Comparison of ENCODE assay signal across 12 cellular contexts in genomic region chr5:176548967-176549444, GRCh38. TPM values are rescaled to one million over a fixed set of nuclear protein-coding genes. Genes with fewer than 3 reads are reported as not detected.
DNase-seq lines count a peak whose midpoint lies in the region; ATAC-seq and TF ChIP-seq lines count a peak whose summit lies in the region.
"Had no signal": no experiment of that assay in that cellular context is flagged by ENCODE, and none has a peak within 500 bp of the region (broad histone marks: within the 10 kb centered on the region; RNA-seq: fewer than 3 reads in every experiment).

TSS of gene CDHR2 (plus strand) at chr5:176549342. CDS start at chr5:176565353, 16,011 bp downstream.

- peaks cover 11 to 23% of the 10 kb centered on the region in 2 donors for H3K4me1 Mint-ChIP-seq in natural killer cell treated with Interleukin-12 subunit alpha and Interleukin-12 subunit beta and Interleukin-15 and Interleukin-18, amount 100 ng/mL, for 72 hours (ENCODE audit: low read depth in 2 of 2)
- peaks cover 10 to 15% of the 10 kb centered on the region in 2 donors for H3K4me1 Mint-ChIP-seq in natural killer cell
- H3K4me1 Mint-ChIP-seq in WTC11 = peaks cover 27% of the 10 kb centered on the region
- H3K4me1 Mint-ChIP-seq in memory B cell = peaks cover 21% of the 10 kb centered on the region
- peaks cover 33% of the 10 kb centered on the region for H3K4me1 Mint-ChIP-seq in nephron progenitor cell

- no peak for ATAC-seq in natural killer cell treated with Interleukin-12 subunit alpha and Interleukin-12 subunit beta and Interleukin-15 and Interleukin-18, amount 100 ng/mL, for 72 hours
- ATAC-seq in natural killer cell = no peak
- peak; percentile 11; the same call in 1 of the 2 replicates for ATAC-seq in WTC11
- ATAC-seq in memory B cell (ENCODE audit: low read depth) = no peak
- no peak for ATAC-seq in GM18502 (IDR thresholded peaks at IDR 0.05; ENCODE audit: poor library complexity, unreplicated experiment)
- no peak for ATAC-seq in left ventricle myocardium superior
- ATAC-seq: esophagus mucosa, lower lobe of right lung had no signal

- peak; percentile 39 for DNase-seq in natural killer cell treated with Interleukin-12 subunit alpha and Interleukin-12 subunit beta and Interleukin-15 and Interleukin-18, amount 100 ng/mL, for 72 hours (ENCODE audit: low spot score)
- DNase-seq in natural killer cell = no peak
- no peak for DNase-seq in WTC11 (ENCODE audit: low spot score)
- DNase-seq in memory B cell (ENCODE audit: low spot score in 2 of 2) = no peak
- no peak for DNase-seq in nephron progenitor cell
- no peak for DNase-seq in NCI-H345 treated with DMSO at 0.1 percent for 48 hours (lab: John Stamatoyannopoulos, UW; ENCODE audit: unreplicated experiment)
- no peak for DNase-seq in left ventricle myocardium superior
- DNase-seq: lower lobe of right lung, ovary had no signal

- peak within 1 kb of the TSS; percentile 49 for H3K4me3 Mint-ChIP-seq in natural killer cell treated with Interleukin-12 subunit alpha and Interleukin-12 subunit beta and Interleukin-15 and Interleukin-18, amount 100 ng/mL, for 72 hours
- H3K4me3 Mint-ChIP-seq in natural killer cell = no peak within 1 kb of the TSS
- no peak within 1 kb of the TSS for H3K4me3 Mint-ChIP-seq in WTC11
- H3K4me3 Mint-ChIP-seq in memory B cell = peak within 1 kb of the TSS; percentile 24
- H3K4me3 Mint-ChIP-seq in nephron progenitor cell = no peak within 1 kb of the TSS

- intact Hi-C loops in natural killer cell (cut with micrococcal nuclease) = no loop called here
- intact Hi-C loops in left ventricle myocardium superior (cut with micrococcal nuclease) = no loop called here

- no peaks in the 10 kb centered on the region for H3K9me3 Mint-ChIP-seq in natural killer cell treated with Interleukin-12 subunit alpha and Interleukin-12 subunit beta and Interleukin-15 and Interleukin-18, amount 100 ng/mL, for 72 hours
- no peaks in the 10 kb centered on the region for H3K9me3 Mint-ChIP-seq in natural killer cell
- H3K9me3 Mint-ChIP-seq in WTC11 = no peaks in the 10 kb centered on the region
- no peaks in the 10 kb centered on the region for H3K9me3 Mint-ChIP-seq in memory B cell
- no peaks in the 10 kb centered on the region for H3K9me3 Mint-ChIP-seq in nephron progenitor cell

- CTCF ChIA-PET in WTC11 (lab: Charles Lee) = interaction anchor here (0.8 to 1.7 kb wide), 2 partner anchors 13 to 109 kb away, joined by 3 to 6 read pairs; no protein-coding TSS in a partner anchor

- TF ChIP-seq CTCF in natural killer cell (IDR thresholded peaks at IDR 0.05) (no peak), WTC11 (IDR thresholded peaks at IDR 0.05) (no peak), nephron progenitor cell (IDR thresholded peaks at IDR 0.05) (no peak)

- H3K27me3 Mint-ChIP-seq in natural killer cell treated with Interleukin-12 subunit alpha and Interleukin-12 subunit beta and Interleukin-15 and Interleukin-18, amount 100 ng/mL, for 72 hours = no peaks in the 10 kb centered on the region
- H3K27me3 Mint-ChIP-seq in natural killer cell (ENCODE audit: low read depth in 2 of 2) = peaks cover 0 to 5% of the 10 kb centered on the region in 2 donors
- H3K27me3 Mint-ChIP-seq in WTC11 (ENCODE audit: low read depth) = no peaks in the 10 kb centered on the region; the same call in none of the 2 replicates
- H3K27me3 Mint-ChIP-seq in memory B cell = peaks cover 3% of the 10 kb centered on the region
- peaks cover 13% of the 10 kb centered on the region for H3K27me3 Mint-ChIP-seq in nephron progenitor cell (ENCODE audit: low read depth, poor library complexity)

- H3K36me3 Mint-ChIP-seq in natural killer cell treated with Interleukin-12 subunit alpha and Interleukin-12 subunit beta and Interleukin-15 and Interleukin-18, amount 100 ng/mL, for 72 hours = no peaks in the 10 kb centered on the region
- H3K36me3 Mint-ChIP-seq in natural killer cell (no peaks in the 10 kb centered on the region), WTC11 (no peaks in the 10 kb centered on the region), memory B cell (no peaks in the 10 kb centered on the region), nephron progenitor cell (ENCODE audit: low read depth) (no peaks in the 10 kb centered on the region)

- peak within 1 kb of the TSS in 1 of 2 donors; percentile 85 for H3K27ac Mint-ChIP-seq in natural killer cell treated with Interleukin-12 subunit alpha and Interleukin-12 subunit beta and Interleukin-15 and Interleukin-18, amount 100 ng/mL, for 72 hours
- H3K27ac Mint-ChIP-seq in natural killer cell (peak within 1 kb of the TSS in 1 of 2 donors; percentile 36), WTC11 (no peak within 1 kb of the TSS), memory B cell (no peak within 1 kb of the TSS), nephron progenitor cell (no peak within 1 kb of the TSS)

- POLR2A ChIA-PET in WTC11 (lab: Charles Lee) = interaction anchor here (0.5 to 0.9 kb wide), 2 partner anchors 13 to 1040 kb away, joined by 3 read pairs; no protein-coding TSS in a partner anchor

TF ChIP-seq in WTC11, 78 proteins besides CTCF, POLR2A, EP300 and RAD21:
- TF ChIP-seq ZNF317 (CRISPR knock-in tag; IDR thresholded peaks at IDR 0.05; ENCODE audit: borderline replicate concordance, low read depth) (no peak), NR2C2 (CRISPR knock-in tag; IDR thresholded peaks at IDR 0.05) (no peak), ZSCAN18 (CRISPR knock-in tag; IDR thresholded peaks at IDR 0.05) (no peak), KAT7 (CRISPR knock-in tag; IDR thresholded peaks at IDR 0.05; ENCODE audit: borderline replicate concordance) (no peak), SMAD4 (CRISPR knock-in tag; IDR thresholded peaks at IDR 0.05) (no peak), ZNF219 (CRISPR knock-in tag; IDR thresholded peaks at IDR 0.05; ENCODE audit: borderline replicate concordance) (no peak), CDX4 (CRISPR knock-in tag; IDR thresholded peaks at IDR 0.05; ENCODE audit: borderline replicate concordance) (no peak), FOXP1 (CRISPR knock-in tag; IDR thresholded peaks at IDR 0.05; ENCODE audit: borderline replicate concordance) (no peak), SOX15 (CRISPR knock-in tag; IDR thresholded peaks at IDR 0.05) (no peak), TCF7 (CRISPR knock-in tag; IDR thresholded peaks at IDR 0.05; ENCODE audit: low read depth) (no peak), ZMAT4 (CRISPR knock-in tag; IDR thresholded peaks at IDR 0.05) (no peak)

RNA-seq across cellular contexts. Expression of gene CDHR2, which starts in this region (rescaled TPM):
- total RNA-seq in natural killer cell treated with Interleukin-12 subunit alpha and Interleukin-12 subunit beta and Interleukin-15 and Interleukin-18, amount 100 ng/mL, for 72 hours = under 1 TPM; 0.33 to 0.40 TPM
- total RNA-seq in natural killer cell = 1 to 10 TPM in 2 of 3 donors, under 1 TPM in 1; 0.75 to 2.2 (median 1.8) TPM
- total RNA-seq in WTC11 (2021) = 0.44 to 1.1 TPM (median 0.63 TPM) in 3 replicates
- 0.20 TPM for total RNA-seq in left ventricle myocardium superior
- total RNA-seq: Daoy, esophagus mucosa had no signal

Comparison
In these comparisons a context has a peak if more than half of its experiments do, and no peak if none do; other contexts are left out.
1. H3K4me3 Mint-ChIP-seq: peak in natural killer cell treated with Interleukin-12 subunit alpha and Interleukin-12 subunit beta and Interleukin-15 and Interleukin-18, amount 100 ng/mL, for 72 hours (single experiment) and memory B cell (single experiment); none in natural killer cell (single experiment), WTC11 (single experiment) and nephron progenitor cell (single experiment).
2. Peak in DNase-seq in natural killer cell treated with Interleukin-12 subunit alpha and Interleukin-12 subunit beta and Interleukin-15 and Interleukin-18, amount 100 ng/mL, for 72 hours; RNA of the gene not detected or under 1 TPM.